Comparison of ENCODE assay signal across 8 cellular contexts in the genomic region with DNA sequence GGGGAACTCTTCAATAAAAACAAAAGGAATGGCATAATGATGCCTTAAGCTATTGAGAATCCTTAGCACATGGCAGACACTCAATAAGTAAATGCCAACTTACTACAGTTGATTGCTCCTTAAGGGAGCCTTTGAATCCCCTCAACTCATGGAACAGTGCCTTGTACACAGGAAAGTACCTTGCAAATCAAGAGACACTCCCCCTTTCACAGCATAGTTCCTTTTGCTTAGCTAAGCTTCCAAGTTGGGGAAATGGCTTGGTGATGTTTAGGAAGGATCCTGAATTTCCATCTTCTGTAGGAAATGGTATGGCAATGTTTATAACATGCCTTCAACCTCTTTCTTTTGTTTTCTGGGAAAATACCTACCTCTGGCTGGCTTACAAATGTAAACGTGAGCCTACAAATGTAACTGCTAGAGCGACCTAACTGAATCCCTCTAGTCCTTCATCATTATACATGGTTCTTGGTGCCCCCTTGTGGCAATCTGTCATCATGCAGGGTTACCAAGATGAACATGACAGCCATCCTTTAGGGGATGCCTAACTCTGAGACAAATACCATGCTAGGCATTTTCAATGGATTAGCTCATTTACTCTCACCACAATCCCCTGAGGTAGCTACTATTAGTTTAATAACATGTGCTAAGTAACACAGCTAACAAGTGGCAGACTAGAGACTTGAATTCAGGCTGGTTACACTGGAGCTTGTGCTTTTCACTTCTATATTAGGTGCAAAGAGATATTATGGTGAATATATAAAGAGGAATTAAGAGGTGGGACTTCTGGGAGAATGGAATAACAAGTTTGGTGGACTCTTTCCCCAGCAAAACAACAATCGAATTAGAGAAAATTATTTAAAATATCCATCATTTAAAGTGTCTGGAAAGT.
DNase-seq lines count a peak whose midpoint lies in the region; ATAC-seq, FAIRE-seq and TF ChIP-seq lines count a peak whose summit lies in the region.

No MANE protein-coding gene starts in this region.

- DNase-seq in GM12892 (ENCODE audit: insufficient read length) (peak; percentile 28), NCI-H1092 (lab: John Stamatoyannopoulos, UW) (peak; percentile 74), SKM-1 (lab: John Stamatoyannopoulos, UW; ENCODE audit: unreplicated experiment) (peak; percentile 62), heart left ventricle (peak in 4 of 5 donors; percentile 39 to 70 (median 53)), retinal pigment epithelial cell (ENCODE audit: low read depth) (peak; percentile 6), posterior vena cava (ENCODE audit: low spot score) (no peak)
- peak in 1 of 2 donors; percentile 74 for DNase-seq in activated naive CD4-positive, alpha-beta T cell treated with anti-CD3 and anti-CD28 coated beads, Interleukin-2, amount 50 U/mL, for 72 hours (ENCODE audit: low spot score in 2 of 2)

- H3K4me1 ChIP-seq in heart left ventricle = no peaks in the 10 kb centered on the region

- 30 to 38% (median 34%) methylated on average over 3 of the region's 3 CpGs for WGBS in heart left ventricle, 4 donors

- no peaks in the 10 kb centered on the region for H3K27me3 ChIP-seq in heart left ventricle

- no peaks in the 10 kb centered on the region for H3K36me3 ChIP-seq in heart left ventricle

- H3K4me3 ChIP-seq in heart left ventricle (no peak overlapping the region), retinal pigment epithelial cell (ENCODE audit: low read length) (no peak overlapping the region)

- intact Hi-C loops in heart left ventricle (cut with DNase I) = loop anchor here in 9 of 10 donors (1.0 to 10.0 kb wide), 10 partner anchors 58 to 364 kb away; a partner anchor contains a TSS
- intact Hi-C loops in posterior vena cava (cut with DNase I) = loop anchor here in 1 of 2 donors (10.0 kb wide), 1 partner anchor 362 kb away; no protein-coding TSS in a partner anchor

- no peak overlapping the region for H3K27ac ChIP-seq in heart left ventricle

- TF ChIP-seq POLR2A in GM12892 (IDR thresholded peaks at IDR 0.05; ENCODE audit: low read depth, low read length) = no peak
- no peak for TF ChIP-seq POLR2A in heart left ventricle (IDR thresholded peaks at IDR 0.05)

- H3K9me3 Mint-ChIP-seq in activated naive CD4-positive, alpha-beta T cell treated with anti-CD3 and anti-CD28 coated beads, Interleukin-2, amount 50 U/mL, for 72 hours = peaks cover 9 to 10% of the 10 kb centered on the region in 2 donors

- ATAC-seq in HG02642 (IDR thresholded peaks at IDR 0.05; ENCODE audit: poor library complexity, unreplicated experiment) (peak; percentile 98), heart left ventricle (peak in 3 of 4 donors; percentile 68 to 85 (median 75))
- peak; percentile 75 to 86 for ATAC-seq in activated naive CD4-positive, alpha-beta T cell treated with anti-CD3 and anti-CD28 coated beads, Interleukin-2, amount 50 U/mL, for 72 hours

- TF ChIP-seq CTCF in heart left ventricle (IDR thresholded peaks at IDR 0.05) (peak; percentile 67 to 84 (median 76)), retinal pigment epithelial cell (conservative IDR thresholded peaks at IDR 0.05; ENCODE audit: low read depth, low read length) (peak; percentile 82)

- H3K27ac Mint-ChIP-seq in activated naive CD4-positive, alpha-beta T cell treated with anti-CD3 and anti-CD28 coated beads, Interleukin-2, amount 50 U/mL, for 72 hours = no peak overlapping the region

- H3K36me3 Mint-ChIP-seq in activated naive CD4-positive, alpha-beta T cell treated with anti-CD3 and anti-CD28 coated beads, Interleukin-2, amount 50 U/mL, for 72 hours = peaks cover 10 to 13% of the 10 kb centered on the region in 2 donors

- FAIRE-seq in GM12892 (lab: Jason Lieb, UNC) = peak; percentile 85

- H3K9me3 ChIP-seq in heart left ventricle = peaks cover 0 to 16% (median 2%) of the 10 kb centered on the region in 12 donors
